ENCODE assay signal across 8 cellular contexts in genomic region chr9:21160178-21160577, GRCh38. TPM values are rescaled to one million over a fixed set of nuclear protein-coding genes. Genes with fewer than 3 reads are reported as not detected.
DNase-seq lines count a peak whose midpoint lies in the region; ATAC-seq and TF ChIP-seq lines count a peak whose summit lies in the region.

No MANE protein-coding gene starts in this region.

- no peak overlapping the region for H3K4me3 Mint-ChIP-seq in mesothelial cell of epicardium

- H4K20me1 ChIP-seq in DND-41 (ENCODE audit: insufficient read depth, low read length) = no peaks in the 10 kb centered on the region

- no peaks in the 10 kb centered on the region for H3K27me3 Mint-ChIP-seq in mesothelial cell of epicardium (ENCODE audit: low read depth)

- H3K36me3 Mint-ChIP-seq in mesothelial cell of epicardium = no peaks in the 10 kb centered on the region

- peaks cover 32% of the 10 kb centered on the region for H3K9me3 Mint-ChIP-seq in mesothelial cell of epicardium

- no peaks in the 10 kb centered on the region for H3K79me2 ChIP-seq in DND-41 (ENCODE audit: insufficient read depth, low read length)

- no peak overlapping the region for H3K9ac ChIP-seq in DND-41 (ENCODE audit: low read depth, low read length)

- DNase-seq in DND-41 (peak; percentile 64), choroid plexus epithelial cell (ENCODE audit: low read depth) (peak; percentile 51), SW 1271 (lab: John Stamatoyannopoulos, UW) (no peak), SHP77 (lab: John Stamatoyannopoulos, UW) (no peak), mesothelial cell of epicardium (ENCODE audit: low spot score in 2 of 2, unreplicated experiment in 2 of 2) (no peak)
- DNase-seq in effector CD8-positive, alpha-beta T cell (lab: John Stamatoyannopoulos, UW) = no peak

- no peak for TF ChIP-seq CTCF in DND-41 (IDR thresholded peaks at IDR 0.05; ENCODE audit: borderline replicate concordance, extremely low read depth, low read length, poor library complexity, severe bottlenecking)
- TF ChIP-seq CTCF in choroid plexus epithelial cell (conservative IDR thresholded peaks at IDR 0.05; ENCODE audit: low read depth, low read length) = no peak
- TF ChIP-seq CTCF in mesothelial cell of epicardium (IDR thresholded peaks at IDR 0.05; ENCODE audit: unreplicated experiment) = no peak

- H3K36me3 ChIP-seq in DND-41 (ENCODE audit: insufficient read depth, low read length) = no peaks in the 10 kb centered on the region

- peaks cover 16% of the 10 kb centered on the region for H3K4me1 ChIP-seq in DND-41 (ENCODE audit: insufficient read depth, low read length)

- peak; percentile 98 for ATAC-seq in DND-41 (ENCODE audit: insufficient read depth, low read depth)
- peak; percentile 91 for ATAC-seq in GM21360 (IDR thresholded peaks at IDR 0.05; ENCODE audit: unreplicated experiment)
- peak; percentile 98 for ATAC-seq in HG03558 (IDR thresholded peaks at IDR 0.05; ENCODE audit: extremely low read depth, unreplicated experiment)

- H3K4me3 ChIP-seq in DND-41 (ENCODE audit: low read depth in 1 of 2, low read length in 2 of 2) (no peak overlapping the region; a peak in 1 of 4 replicates), choroid plexus epithelial cell (ENCODE audit: low read depth, low read length) (no peak overlapping the region)

- no peaks in the 10 kb centered on the region for H3K9me3 ChIP-seq in DND-41 (ENCODE audit: insufficient read depth, low read length, severe bottlenecking)

- H3K27ac ChIP-seq in DND-41 (ENCODE audit: low read length) = peak overlapping the region; percentile 18; the same call in 1 of the 2 replicates

- no peaks in the 10 kb centered on the region for H3K4me1 Mint-ChIP-seq in mesothelial cell of epicardium

- no peak overlapping the region for H3K27ac Mint-ChIP-seq in mesothelial cell of epicardium

- H3K4me2 ChIP-seq in DND-41 (ENCODE audit: insufficient read depth, low read length) = peak overlapping the region; percentile 50; the same call in 1 of the 2 replicates

- H2AFZ ChIP-seq in DND-41 (ENCODE audit: low read depth, low read length) = no peak overlapping the region

- no peaks in the 10 kb centered on the region for H3K27me3 ChIP-seq in DND-41 (ENCODE audit: insufficient read depth, low read length, poor library complexity)

RNA-seq across cellular contexts. Expression of gene IFNA21, which starts 6.3 kb away (rescaled TPM):
- not detected in 3 replicates for total RNA-seq in mesothelial cell of epicardium

RNA-seq across cellular contexts. Expression of gene IFNW1, which starts 18.5 kb away (rescaled TPM):
- not detected in 3 replicates for total RNA-seq in mesothelial cell of epicardium

RNA-seq across cellular contexts. Expression of gene IFNA4, which starts 27.2 kb away (rescaled TPM):
- not detected in 3 replicates for total RNA-seq in mesothelial cell of epicardium

RNA-seq across cellular contexts. Expression of gene IFNA7, which starts 41.8 kb away (rescaled TPM):
- not detected in 3 replicates for total RNA-seq in mesothelial cell of epicardium

RNA-seq across cellular contexts. Expression of gene IFNA10, which starts 46.8 kb away (rescaled TPM):
- total RNA-seq in mesothelial cell of epicardium = not detected in 3 replicates

Comparison
In these comparisons a context has a peak if more than half of its experiments do, and no peak if none do; other contexts are left out.
1. DNase-seq: peak in DND-41 (single experiment) and choroid plexus epithelial cell (single experiment); none in SW 1271 (0 of 2), SHP77 (0 of 2), mesothelial cell of epicardium (0 of 2) and effector CD8-positive, alpha-beta T cell (single experiment).
2. Peak in every context shown above with its lines, with median percentiles within 50 percentile points of each other: ATAC-seq.